Comparison of ENCODE assay signal across 17 cellular contexts in the genomic region with DNA sequence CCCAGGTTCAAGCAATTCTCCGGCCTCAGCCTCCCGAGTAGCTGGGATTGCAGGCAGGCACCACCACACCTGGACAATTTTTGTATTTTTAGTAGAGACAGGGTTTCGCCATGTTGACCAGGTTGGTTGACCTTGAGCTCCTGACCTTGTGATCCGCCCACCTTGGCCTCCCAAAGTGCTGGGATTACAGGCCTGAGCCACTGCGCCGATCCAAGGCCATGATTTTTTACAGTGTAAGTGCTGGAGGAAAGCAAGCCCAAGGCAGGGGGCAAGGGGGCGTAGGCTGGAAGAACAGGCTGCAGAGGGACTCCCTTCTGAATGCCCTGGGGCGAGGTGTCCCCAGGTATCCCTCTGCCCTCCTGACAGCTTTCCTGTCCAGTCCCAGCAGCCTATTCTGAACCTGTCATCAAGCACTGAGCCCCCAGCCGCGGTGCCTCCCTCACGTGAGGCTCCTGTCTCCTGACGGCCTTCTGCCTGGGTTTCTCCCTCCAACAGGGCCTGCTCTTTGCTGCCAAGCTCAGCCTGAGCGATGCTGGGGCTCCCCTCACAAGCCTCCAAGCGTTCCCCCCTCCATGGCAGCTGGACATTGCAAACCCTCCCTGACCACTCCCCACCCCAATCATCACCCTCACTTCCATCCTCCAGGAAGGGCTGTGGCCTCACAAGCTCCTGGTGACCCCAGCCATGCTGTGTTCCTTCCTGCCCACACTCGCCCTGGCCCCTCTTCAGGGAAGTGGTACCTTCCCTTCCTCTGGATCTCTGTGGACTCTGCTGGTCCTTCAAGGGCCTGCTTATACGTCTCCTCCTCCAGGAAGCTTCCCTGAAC.
"Had no signal": no experiment of that assay in that cellular context is flagged by ENCODE, and none has a peak within 500 bp of the region (broad histone marks: within the 10 kb centered on the region; RNA-seq: fewer than 3 reads in every experiment).

No MANE protein-coding gene starts in this region.

- H3K4me3 ChIP-seq: neural progenitor cell, pancreas, sigmoid colon, spleen, thyroid gland had no signal

- DNase-seq: activated CD4-positive, alpha-beta T cell treated with anti-CD3 and anti-CD28 coated beads for 1 hour; activated CD4-positive, alpha-beta T cell treated with anti-CD3 and anti-CD28 coated beads, Interleukin-2, amount 50 U/mL, for 4 hours; activated CD8-positive, alpha-beta memory T cell treated with anti-CD3 and anti-CD28 coated beads, Interleukin-2, amount 10 ng/mL, durations not matched to agents 7 days and 5 days; activated gamma-delta T cell; activated T-cell treated with anti-CD3 and anti-CD28 coated beads, Interleukin-2, amount 50 U/mL, for 24 hours; brain microvascular endothelial cell; cortex of kidney; effector CD8-positive, alpha-beta T cell; foreskin keratinocyte; pancreas; sigmoid colon; spleen; T-helper 1 cell; thyroid gland had no signal

- ATAC-seq: activated CD8-positive, alpha-beta memory T cell treated with anti-CD3 and anti-CD28 coated beads, Interleukin-2, amount 10 ng/mL, durations not matched to agents 7 days and 5 days; activated naive CD4-positive, alpha-beta T cell treated with anti-CD3 and anti-CD28 coated beads, Interleukin-2, amount 50 U/mL, for 72 hours; foreskin keratinocyte; pancreas had no signal

- H3K27me3 Mint-ChIP-seq: activated CD8-positive, alpha-beta memory T cell treated with anti-CD3 and anti-CD28 coated beads, Interleukin-2, amount 10 ng/mL, durations not matched to agents 7 days and 5 days; activated T-cell treated with anti-CD3 and anti-CD28 coated beads, Interleukin-2, amount 50 U/mL, for 24 hours had no signal

- H3K27ac Mint-ChIP-seq: activated CD8-positive, alpha-beta memory T cell treated with anti-CD3 and anti-CD28 coated beads, Interleukin-2, amount 10 ng/mL, durations not matched to agents 7 days and 5 days; activated naive CD4-positive, alpha-beta T cell treated with anti-CD3 and anti-CD28 coated beads, Interleukin-2, amount 50 U/mL, for 72 hours; activated T-cell treated with anti-CD3 and anti-CD28 coated beads, Interleukin-2, amount 50 U/mL, for 24 hours had no signal

- H3K9ac ChIP-seq: neural progenitor cell had no signal

- H3K9me3 ChIP-seq: pancreas, sigmoid colon, spleen, thyroid gland had no signal

- H3K4me2 ChIP-seq: neural progenitor cell had no signal

- H3K36me3 ChIP-seq: brain microvascular endothelial cell, neural progenitor cell, pancreas, sigmoid colon, spleen, thyroid gland had no signal

- H2AFZ ChIP-seq: neural progenitor cell had no signal

- H3K27me3 ChIP-seq: brain microvascular endothelial cell, foreskin keratinocyte, neural progenitor cell, pancreas, sigmoid colon, spleen, thyroid gland had no signal

- H3K27ac ChIP-seq: brain microvascular endothelial cell, foreskin keratinocyte, neural progenitor cell, pancreas, sigmoid colon, spleen, thyroid gland, VCaP had no signal

- H3K9me3 Mint-ChIP-seq: activated naive CD4-positive, alpha-beta T cell treated with anti-CD3 and anti-CD28 coated beads, Interleukin-2, amount 50 U/mL, for 72 hours; activated T-cell treated with anti-CD3 and anti-CD28 coated beads, Interleukin-2, amount 50 U/mL, for 24 hours; neural progenitor cell had no signal

- H3K36me3 Mint-ChIP-seq: neural progenitor cell had no signal

- H3K4me3 Mint-ChIP-seq: activated CD8-positive, alpha-beta memory T cell treated with anti-CD3 and anti-CD28 coated beads, Interleukin-2, amount 10 ng/mL, durations not matched to agents 7 days and 5 days; activated T-cell treated with anti-CD3 and anti-CD28 coated beads, Interleukin-2, amount 50 U/mL, for 24 hours had no signal
